In the genomic region with DNA sequence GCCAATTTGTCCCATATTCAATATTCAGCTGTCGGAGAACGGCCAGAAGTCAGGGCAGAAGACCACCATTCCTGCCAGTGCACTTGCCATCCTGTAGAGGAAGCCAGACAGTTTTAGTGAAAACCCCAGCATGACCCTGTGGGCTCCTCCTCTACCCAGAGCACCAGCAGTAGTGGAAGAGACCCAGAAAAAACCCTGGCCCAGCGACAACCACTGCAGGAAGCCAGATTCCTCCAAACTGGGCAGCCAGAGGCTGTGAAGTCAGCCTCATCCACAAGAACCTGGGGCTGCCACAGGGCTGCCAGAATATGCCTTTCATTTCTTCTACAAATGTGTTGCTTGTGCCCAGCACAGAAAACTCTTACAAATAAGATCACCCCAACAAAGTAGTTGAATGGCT, we compare ENCODE assay signal across 29 cellular contexts.
A peak's percentile ranks its signal among the peaks of the same experiment; 100 is the strongest.
DNase-seq lines count a peak whose midpoint lies in the region; ATAC-seq, FAIRE-seq and TF ChIP-seq lines count a peak whose summit lies in the region.
"Had no signal": no experiment of that assay in that cellular context is flagged by ENCODE, and none has a peak within 500 bp of the region (broad histone marks: within the 10 kb centered on the region; RNA-seq: fewer than 3 reads in every experiment).

No MANE protein-coding gene starts in this region.

- H3K4me3 ChIP-seq in Loucy (ENCODE audit: low read length, poor library complexity, severe bottlenecking): no peak overlapping the region
- H3K4me3 ChIP-seq in choroid plexus epithelial cell (ENCODE audit: low read depth, low read length): no peak overlapping the region
- no peak overlapping the region for H3K4me3 ChIP-seq in esophagus muscularis mucosa
- H3K4me3 ChIP-seq in HepG2 (replicated peaks in 1 of 3; ENCODE audit: insufficient read depth in 1 of 3, low read depth in 2 of 3, low read length in 3 of 3): no peak overlapping the region
- H3K4me3 ChIP-seq: BLaER1 treated with 17β-estradiol and CSF1 and Interleukin-3, amounts not matched to agents 10 nM and 100 nM; GM23338; psoas muscle; transverse colon had no signal

- H3K4me1 Mint-ChIP-seq in nephron: peaks cover 27% of the 10 kb centered on the region
- H3K4me1 Mint-ChIP-seq: immature natural killer cell had no signal

- H3K27me3 Mint-ChIP-seq in nephron (ENCODE audit: low read depth): peaks cover 21% of the 10 kb centered on the region

- H3K79me2 ChIP-seq in Loucy (ENCODE audit: insufficient read depth, low read length) (no peaks in the 10 kb centered on the region), HepG2 (ENCODE audit: insufficient read depth, low read length) (no peaks in the 10 kb centered on the region)

- ATAC-seq in HepG2: no peak
- ATAC-seq: activated naive CD8-positive, alpha-beta T cell treated with anti-CD3 and anti-CD28 coated beads, Interleukin-2, amount 50 U/mL, for 24 hours; activated T-cell treated with anti-CD3 and anti-CD28 coated beads, Interleukin-2, amount 50 U/mL, for 72 hours; GM23338; left colon; PC-3; psoas muscle; stimulated activated effector memory CD8-positive, alpha-beta T cell treated with anti-CD3 and anti-CD28 coated beads, Interleukin-12 subunit alpha, Interleukin-12 subunit beta, amount 100 ng/mL, for 72 hours had no signal

- no peak overlapping the region for H3K9ac ChIP-seq in Loucy (ENCODE audit: low read depth, low read length, poor library complexity, severe bottlenecking)
- H3K9ac ChIP-seq in HepG2 (ENCODE audit: insufficient read depth, low read depth, low read length): no peak overlapping the region
- H3K9ac ChIP-seq: BLaER1 treated with 17β-estradiol and CSF1 and Interleukin-3, amounts not matched to agents 10 nM and 100 nM had no signal

- TF ChIP-seq EP300 in esophagus muscularis mucosa (IDR thresholded peaks at IDR 0.05): no peak
- TF ChIP-seq EP300 in HepG2 (IDR thresholded peaks at IDR 0.05; ENCODE audit: low read depth in 2 of 2, low read length in 2 of 2): no peak
- no peak for TF ChIP-seq EP300 in HepG2 (CRISPR knock-in tag; IDR thresholded peaks at IDR 0.05; ENCODE audit: borderline replicate concordance)

- TF ChIP-seq CTCF in Loucy (conservative IDR thresholded peaks at IDR 0.05; ENCODE audit: low read length) (no peak), choroid plexus epithelial cell (conservative IDR thresholded peaks at IDR 0.05; ENCODE audit: low read depth, low read length) (no peak), nephron (IDR thresholded peaks at IDR 0.05; ENCODE audit: unreplicated experiment in 3 of 3) (no peak), esophagus muscularis mucosa (IDR thresholded peaks at IDR 0.05) (no peak), HepG2 (CRISPR knock-in tag; IDR thresholded peaks at IDR 0.05) (no peak)

- no peaks in the 10 kb centered on the region for H3K36me3 ChIP-seq in Loucy (ENCODE audit: insufficient read depth, low read length)
- no peaks in the 10 kb centered on the region for H3K36me3 ChIP-seq in esophagus muscularis mucosa
- no peaks in the 10 kb centered on the region for H3K36me3 ChIP-seq in HepG2 (replicated peaks in 1 of 2; ENCODE audit: control insufficient read depth in 1 of 2, insufficient read depth in 2 of 2, low read length in 2 of 2)
- H3K36me3 ChIP-seq: BLaER1 treated with 17β-estradiol and CSF1 and Interleukin-3, amounts not matched to agents 10 nM and 100 nM; transverse colon had no signal

- FAIRE-seq in HepG2 (lab: Jason Lieb, UNC): no peak
- FAIRE-seq: astrocyte, endometrium, G401.6 had no signal

- no peaks in the 10 kb centered on the region for H3K9me3 ChIP-seq in Loucy (ENCODE audit: insufficient read depth, low read depth, low read length)
- H3K9me3 ChIP-seq in esophagus muscularis mucosa: no peaks in the 10 kb centered on the region
- H3K9me3 ChIP-seq in HepG2 (ENCODE audit: low read length): no peaks in the 10 kb centered on the region
- H3K9me3 ChIP-seq: psoas muscle, transverse colon had no signal

- no peaks in the 10 kb centered on the region for H4K20me1 ChIP-seq in Loucy (ENCODE audit: insufficient read depth, low read length, poor library complexity, severe bottlenecking)
- H4K20me1 ChIP-seq in HepG2 (ENCODE audit: insufficient read depth, low read length): no peaks in the 10 kb centered on the region
- H4K20me1 ChIP-seq: BLaER1 treated with 17β-estradiol and CSF1 and Interleukin-3, amounts not matched to agents 10 nM and 100 nM had no signal

- 70% methylated on average over 3 of the region's 3 CpGs for WGBS in esophagus muscularis mucosa
- 43% methylated on average over 2 of the region's 3 CpGs for WGBS in HepG2 (ENCODE audit: low lambda C conversion rate)

- H3K4me1 ChIP-seq in Loucy (ENCODE audit: insufficient read depth, low read length, poor library complexity, severe bottlenecking): peaks cover 21% of the 10 kb centered on the region
- H3K4me1 ChIP-seq in esophagus muscularis mucosa: peaks cover 13 to 33% (median 27%) of the 10 kb centered on the region in 4 donors
- H3K4me1 ChIP-seq in HepG2 (ENCODE audit: insufficient read depth, low read length): peaks cover 63% of the 10 kb centered on the region
- H3K4me1 ChIP-seq: psoas muscle had no signal

- H3K27ac Mint-ChIP-seq in nephron: peak overlapping the region; percentile 74 to 86 (median 76)
- H3K27ac Mint-ChIP-seq: activated naive CD8-positive, alpha-beta T cell treated with anti-CD3 and anti-CD28 coated beads, Interleukin-2, amount 50 U/mL, for 24 hours; activated T-cell treated with anti-CD3 and anti-CD28 coated beads, Interleukin-2, amount 50 U/mL, for 72 hours; GM23338; memory B cell; stimulated activated effector memory CD8-positive, alpha-beta T cell treated with anti-CD3 and anti-CD28 coated beads, Interleukin-12 subunit alpha, Interleukin-12 subunit beta, amount 100 ng/mL, for 72 hours; T-helper 2 cell treated with Interferon-gamma antibody and Interleukin-4, amounts not matched to agents 5 μg/mL and 100 μg/mL, for 36 hours had no signal

- no peaks in the 10 kb centered on the region for H3K36me3 Mint-ChIP-seq in nephron (ENCODE audit: low read depth)
- H3K36me3 Mint-ChIP-seq: immature natural killer cell; memory B cell; stimulated activated effector memory CD8-positive, alpha-beta T cell treated with anti-CD3 and anti-CD28 coated beads, Interleukin-12 subunit alpha, Interleukin-12 subunit beta, amount 100 ng/mL, for 72 hours had no signal

- BruUV-seq in HepG2 (replicated peaks; lab: Mats Ljungman, UMichigan): no TSS peak

- CTCF ChIA-PET in HepG2 (lab: Yijun Ruan, JAX; ENCODE audit: low intra/inter-chr PET ratio, low total read pairs): no interaction called here

- H3K9me2 ChIP-seq in Loucy (replicated peaks; ENCODE audit: low read depth, low read length): no peaks in the 10 kb centered on the region

- TF ChIP-seq POLR2A in esophagus muscularis mucosa (IDR thresholded peaks at IDR 0.05; ENCODE audit: low read depth): no peak
- TF ChIP-seq POLR2A in HepG2 (IDR thresholded peaks at IDR 0.05; ENCODE audit: insufficient read depth in 1 of 2, low read depth in 2 of 2, low read length in 2 of 2): no peak

- peak overlapping the region; percentile 62 for H2AFZ ChIP-seq in Loucy (ENCODE audit: low read length)
- no peak overlapping the region for H2AFZ ChIP-seq in HepG2 (ENCODE audit: low read length)
- H2AFZ ChIP-seq: GM23338 had no signal

- in situ Hi-C loops in HepG2 (cut with HindIII; ENCODE audit: extremely low pct_ligation_motif_present, low pct_unique_long_range_greater_than_20kb): no loop called here

- no peaks in the 10 kb centered on the region for H3F3A ChIP-seq in Loucy (ENCODE audit: low read depth)

- POLR2A ChIA-PET in HepG2 (lab: Yijun Ruan, JAX): no interaction called here

- no peak for TF ChIP-seq RAD21 in HepG2 (CRISPR knock-in tag; IDR thresholded peaks at IDR 0.05)

- H3K27me3 ChIP-seq in Loucy (ENCODE audit: insufficient read depth, low read length, poor library complexity, severe bottlenecking): no peaks in the 10 kb centered on the region
- H3K27me3 ChIP-seq in esophagus muscularis mucosa: peaks cover 0 to 27% (median 1%) of the 10 kb centered on the region in 4 donors
- H3K27me3 ChIP-seq in HepG2 (ENCODE audit: control insufficient read depth in 1 of 2, insufficient read depth in 2 of 2, low read length in 2 of 2): peaks cover 0 to 32% of the 10 kb centered on the region in 2 experiments; a peak in 2 of 5 replicates

- intact Hi-C loops in esophagus muscularis mucosa (cut with DNase I) (no loop called here), HepG2 (cut with micrococcal nuclease; ENCODE audit: unreplicated experiment) (no loop called here)

- peaks cover 3% of the 10 kb centered on the region for H3K9me3 Mint-ChIP-seq in nephron
- H3K9me3 Mint-ChIP-seq: activated naive CD8-positive, alpha-beta T cell treated with anti-CD3 and anti-CD28 coated beads, Interleukin-2, amount 50 U/mL, for 24 hours; activated T-cell treated with anti-CD3 and anti-CD28 coated beads, Interleukin-2, amount 50 U/mL, for 72 hours; stimulated activated effector memory CD8-positive, alpha-beta T cell treated with anti-CD3 and anti-CD28 coated beads, Interleukin-12 subunit alpha, Interleukin-12 subunit beta, amount 100 ng/mL, for 72 hours; T-helper 2 cell treated with Interferon-gamma antibody and Interleukin-4, amounts not matched to agents 5 μg/mL and 100 μg/mL, for 36 hours had no signal

- no peak overlapping the region for H3K4me2 ChIP-seq in Loucy (ENCODE audit: low read depth, low read length, poor library complexity, severe bottlenecking)
- no peak overlapping the region for H3K4me2 ChIP-seq in HepG2 (ENCODE audit: low read depth, low read length)
- H3K4me2 ChIP-seq: GM23338 had no signal

- peak overlapping the region in 1 of 3 experiments; percentile 5 for H3K4me3 Mint-ChIP-seq in nephron
- H3K4me3 Mint-ChIP-seq: activated naive CD8-positive, alpha-beta T cell treated with anti-CD3 and anti-CD28 coated beads, Interleukin-2, amount 50 U/mL, for 24 hours; activated T-cell treated with anti-CD3 and anti-CD28 coated beads, Interleukin-2, amount 50 U/mL, for 72 hours; GM23338; immature natural killer cell; memory B cell; stimulated activated effector memory CD8-positive, alpha-beta T cell treated with anti-CD3 and anti-CD28 coated beads, Interleukin-12 subunit alpha, Interleukin-12 subunit beta, amount 100 ng/mL, for 72 hours; T-helper 2 cell treated with Interferon-gamma antibody and Interleukin-4, amounts not matched to agents 5 μg/mL and 100 μg/mL, for 36 hours had no signal

- H3K27ac ChIP-seq in esophagus muscularis mucosa (replicated peaks in 1 of 4) (no peak overlapping the region), HepG2 (ENCODE audit: extremely low read length, insufficient read depth, low read length) (no peak overlapping the region)
- H3K27ac ChIP-seq: BLaER1 treated with 17β-estradiol and CSF1 and Interleukin-3, amounts not matched to agents 10 nM and 100 nM; psoas muscle; transverse colon had no signal

- DNase-seq in AG20443 (ENCODE audit: low spot score) (peak; percentile 65), choroid plexus epithelial cell (ENCODE audit: low read depth) (peak; percentile 22), esophagus muscularis mucosa (ENCODE audit: extremely low spot score) (no peak), HepG2 (ENCODE audit: low spot score) (no peak), SHP77 treated with DMSO at 0.1 percent for 48 hours (lab: John Stamatoyannopoulos, UW) (no peak)
- DNase-seq: activated CD4-positive, alpha-beta T cell treated with anti-CD3 and anti-CD28 coated beads, Interleukin-2, amount 50 U/mL, for 48 hours; activated CD4-positive, CD25-positive, alpha-beta regulatory T cell treated with anti-CD3 and anti-CD28 coated beads, Interleukin-2, amount 50 U/mL, for 72 hours; activated naive CD8-positive, alpha-beta T cell treated with anti-CD3 and anti-CD28 coated beads, Interleukin-2, amount 50 U/mL, for 24 hours; activated T-cell treated with anti-CD3 and anti-CD28 coated beads, Interleukin-2, amount 50 U/mL, for 72 hours; central memory CD4-positive, alpha-beta T cell; immature natural killer cell; KBM-7; left colon; NCI-H1930; NCI-H526; PC-3; SHP77; transverse colon had no signal

Comparison
In these comparisons a context has a peak if more than half of its experiments do, and no peak if none do; other contexts are left out.
1. DNase-seq: peak in AG20443 (single experiment) and choroid plexus epithelial cell (single experiment); none in esophagus muscularis mucosa (single experiment), HepG2 (single experiment) and SHP77 treated with DMSO at 0.1 percent for 48 hours (single experiment).